Comparison of ENCODE assay signal across 31 cellular contexts in genomic region chr5:95449460-95449859, GRCh38. TPM values are rescaled to one million over a fixed set of nuclear protein-coding genes. Genes with fewer than 3 reads are reported as not detected.
DNase-seq lines count a peak whose midpoint lies in the region; ATAC-seq, FAIRE-seq and TF ChIP-seq lines count a peak whose summit lies in the region.
"Had no signal": no experiment of that assay in that cellular context is flagged by ENCODE, and none has a peak within 500 bp of the region (broad histone marks: within the 10 kb centered on the region; RNA-seq: fewer than 3 reads in every experiment).

No MANE protein-coding gene starts in this region.

- H3K36me3 Mint-ChIP-seq in glutamatergic neuron (ENCODE audit: unreplicated experiment): no peaks in the 10 kb centered on the region
- H3K36me3 Mint-ChIP-seq: CD8-positive, alpha-beta T cell; naive B cell had no signal

- H3K9me3 ChIP-seq in NT2/D1 (ENCODE audit: insufficient read depth, low read length) (no peaks in the 10 kb centered on the region), right atrium auricular region (no peaks in the 10 kb centered on the region)
- H3K9me3 ChIP-seq: heart left ventricle, left lung, psoas muscle had no signal

- no peak overlapping the region for H3K27ac Mint-ChIP-seq in glutamatergic neuron (ENCODE audit: unreplicated experiment)
- H3K27ac Mint-ChIP-seq: activated CD4-positive, alpha-beta memory T cell treated with anti-CD3 and anti-CD28 coated beads, Interleukin-2, amount 10 ng/mL, durations not matched to agents 7 days and 5 days; CD8-positive, alpha-beta T cell; HFFc6; naive B cell had no signal

- H3K4me1 ChIP-seq in NT2/D1 (ENCODE audit: insufficient read depth, insufficient read length): no peaks in the 10 kb centered on the region
- no peaks in the 10 kb centered on the region for H3K4me1 ChIP-seq in right atrium auricular region
- H3K4me1 ChIP-seq: heart left ventricle, left lung, psoas muscle had no signal

- H3K36me3 ChIP-seq in NT2/D1 (ENCODE audit: insufficient read depth, insufficient read length, low read length) (no peaks in the 10 kb centered on the region), bronchial epithelial cell (ENCODE audit: control insufficient read depth, insufficient read depth, low read length) (no peaks in the 10 kb centered on the region), right atrium auricular region (no peaks in the 10 kb centered on the region)
- H3K36me3 ChIP-seq: heart left ventricle, left lung had no signal

- TF ChIP-seq CTCF in bronchial epithelial cell (IDR thresholded peaks at IDR 0.05; ENCODE audit: insufficient read depth, low read length, severe bottlenecking): no peak
- no peak for TF ChIP-seq CTCF in glutamatergic neuron (IDR thresholded peaks at IDR 0.05; ENCODE audit: partially characterized antibody, unreplicated experiment)
- no peak for TF ChIP-seq CTCF in right atrium auricular region (IDR thresholded peaks at IDR 0.05)

- no peak overlapping the region for H3K4me3 ChIP-seq in NT2/D1 (ENCODE audit: insufficient read length, low read depth)
- no peak overlapping the region for H3K4me3 ChIP-seq in bronchial epithelial cell (ENCODE audit: low read depth, low read length)
- no peak overlapping the region for H3K4me3 ChIP-seq in right atrium auricular region
- H3K4me3 ChIP-seq: heart left ventricle, left lung, psoas muscle, skin epidermis had no signal

- no peak overlapping the region for H3K9ac ChIP-seq in NT2/D1 (ENCODE audit: insufficient read length, low read depth)
- H3K9ac ChIP-seq: KMS-11 had no signal

- H3K4me3 Mint-ChIP-seq in glutamatergic neuron (ENCODE audit: unreplicated experiment): no peak overlapping the region
- H3K4me3 Mint-ChIP-seq: activated CD4-positive, alpha-beta memory T cell treated with anti-CD3 and anti-CD28 coated beads, Interleukin-2, amount 10 ng/mL, durations not matched to agents 7 days and 5 days; CD8-positive, alpha-beta T cell; HFFc6; naive B cell had no signal

- DNase-seq in NCI-H82 (lab: John Stamatoyannopoulos, UW) (peak; percentile 28), NCI-H82 treated with DMSO at 0.1 percent for 48 hours (lab: John Stamatoyannopoulos, UW; ENCODE audit: unreplicated experiment) (no peak), NT2/D1 (ENCODE audit: low read depth, low spot score) (peak; percentile 18), bronchial epithelial cell (ENCODE audit: low read depth) (peak; percentile 24), glutamatergic neuron (no peak), right atrium auricular region (ENCODE audit: low spot score) (no peak)
- DNase-seq: activated CD4-positive, alpha-beta memory T cell treated with anti-CD3 and anti-CD28 coated beads, Interleukin-2, amount 10 ng/mL, durations not matched to agents 7 days and 5 days; activated effector memory CD4-positive, alpha-beta T cell treated with anti-CD3 and anti-CD28 coated beads, Interleukin-2, amount 50 U/mL, for 16 hours; activated T-cell treated with anti-CD3 and anti-CD28 coated beads for 4 hours; CD8-positive, alpha-beta T cell; DMS53; heart left ventricle; HFFc6; left lung; naive B cell; NCI-H1092; NCI-H2029; NCI-H2227 treated with DMSO at 0.1 percent for 48 hours; nucleus accumbens; psoas muscle; SIG-M5; stimulated activated CD4-positive, alpha-beta T cell treated with anti-CD3 and anti-CD28 coated beads, Interleukin-1b, Interleukin-23, amount 100 ng/mL, for 48 hours; trophoblast cell had no signal

- ATAC-seq in HG03045 (IDR thresholded peaks at IDR 0.05; ENCODE audit: unreplicated experiment) (no peak), GM19395 (IDR thresholded peaks at IDR 0.05; ENCODE audit: unreplicated experiment) (no peak)
- ATAC-seq: activated CD4-positive, CD25-positive, alpha-beta regulatory T cell treated with anti-CD3 and anti-CD28 coated beads, Interleukin-2, amount 50 U/mL, for 24 hours; CD8-positive, alpha-beta T cell; heart left ventricle; left lung; psoas muscle had no signal

- peaks cover 6% of the 10 kb centered on the region for H3K27me3 ChIP-seq in NT2/D1 (ENCODE audit: insufficient read depth, insufficient read length)
- H3K27me3 ChIP-seq in bronchial epithelial cell (ENCODE audit: control insufficient read depth, insufficient read depth, low read length): no peaks in the 10 kb centered on the region
- no peaks in the 10 kb centered on the region for H3K27me3 ChIP-seq in right atrium auricular region
- H3K27me3 ChIP-seq: heart left ventricle, left lung had no signal

- no peak for FAIRE-seq in bronchial epithelial cell (lab: Jason Lieb, UNC)
- FAIRE-seq: endothelial cell of umbilical vein had no signal

- peaks cover 2% of the 10 kb centered on the region for H3K9me3 Mint-ChIP-seq in glutamatergic neuron (ENCODE audit: unreplicated experiment)
- H3K9me3 Mint-ChIP-seq: activated CD4-positive, alpha-beta memory T cell treated with anti-CD3 and anti-CD28 coated beads, Interleukin-2, amount 10 ng/mL, durations not matched to agents 7 days and 5 days; CD8-positive, alpha-beta T cell; HFFc6; naive B cell had no signal

- H3K27me3 Mint-ChIP-seq in glutamatergic neuron (ENCODE audit: unreplicated experiment): no peaks in the 10 kb centered on the region

- H3K27ac ChIP-seq in right atrium auricular region: no peak overlapping the region
- H3K27ac ChIP-seq: heart left ventricle, KMS-11, left lung, psoas muscle, skin epidermis had no signal

- no peaks in the 10 kb centered on the region for H3K4me1 Mint-ChIP-seq in glutamatergic neuron (ENCODE audit: low read depth, unreplicated experiment)
- H3K4me1 Mint-ChIP-seq: activated CD4-positive, alpha-beta memory T cell treated with anti-CD3 and anti-CD28 coated beads, Interleukin-2, amount 10 ng/mL, durations not matched to agents 7 days and 5 days had no signal

RNA-seq across cellular contexts. Expression of gene FAM81B, which starts 58.3 kb away (rescaled TPM):
- total RNA-seq in bronchial epithelial cell: not detected in 2 replicates
- total RNA-seq in glutamatergic neuron (ENCODE audit: unreplicated experiment): not detected
- 10 to 100 TPM in 1 of 2 donors, 1 to 10 TPM in 1; 3.5 to 24.7 TPM for total RNA-seq in right atrium auricular region
- total RNA-seq: A172; activated CD4-positive, alpha-beta memory T cell treated with anti-CD3 and anti-CD28 coated beads, Interleukin-2, amount 10 ng/mL, durations not matched to agents 7 days and 5 days; CD8-positive, alpha-beta T cell; endothelial cell of umbilical vein; HFFc6; HT-29; psoas muscle had no signal

Comparison
In these comparisons a context has a peak if more than half of its experiments do, and no peak if none do; other contexts are left out.
1. DNase-seq: peak in NCI-H82 (single experiment), NT2/D1 (single experiment) and bronchial epithelial cell (single experiment); none in NCI-H82 treated with DMSO at 0.1 percent for 48 hours (single experiment), glutamatergic neuron (single experiment) and right atrium auricular region (single experiment).